Comparison of ENCODE assay signal across 3 cellular contexts in genomic region chr15:47119349-47119748, GRCh38.
"Had no signal": no experiment of that assay in that cellular context is flagged by ENCODE, and none has a peak within 500 bp of the region (broad histone marks: within the 10 kb centered on the region; RNA-seq: fewer than 3 reads in every experiment).

No MANE protein-coding gene starts in this region.

- DNase-seq: GDM1, GF-D8 had no signal

- H3K4me3 ChIP-seq: GM12878 had no signal

- ATAC-seq: GM12878 had no signal
